Comparison of ENCODE assay signal across 8 cellular contexts in genomic region chr17:7404737-7405412, GRCh38. TPM values are rescaled to one million over a fixed set of nuclear protein-coding genes. Genes with fewer than 3 reads are reported as not detected.
DNase-seq lines count a peak whose midpoint lies in the region; ATAC-seq, FAIRE-seq and TF ChIP-seq lines count a peak whose summit lies in the region.

No MANE protein-coding gene starts in this region.

- H4K20me1 ChIP-seq in DOHH2 (ENCODE audit: control insufficient read depth, insufficient read depth, low read depth, low read length): no peaks in the 10 kb centered on the region

- H3K27me3 ChIP-seq in DOHH2 (ENCODE audit: control insufficient read depth, low read length): no peaks in the 10 kb centered on the region
- no peaks in the 10 kb centered on the region for H3K27me3 ChIP-seq in SJCRH30

- TF ChIP-seq CTCF in DOHH2 (IDR thresholded peaks at IDR 0.05; ENCODE audit: low read depth, low read length, poor library complexity, severe bottlenecking): no peak
- TF ChIP-seq CTCF in MCF 10A (IDR thresholded peaks at IDR 0.05; ENCODE audit: unreplicated experiment): no peak
- TF ChIP-seq CTCF in kidney (IDR thresholded peaks at IDR 0.05; ENCODE audit: borderline replicate concordance, extremely low read depth, insufficient read depth): no peak

- H3K9ac ChIP-seq in kidney (ENCODE audit: low read length in 2 of 2): peak overlapping the region; percentile 48 to 55

- no peak for FAIRE-seq in kidney (lab: Jason Lieb, UNC)

- intact Hi-C loops in MCF 10A (cut with micrococcal nuclease) (loop anchor here (1.0 to 2.0 kb wide), 2 partner anchors 30 to 48 kb away; partner anchors contain the start of gene TMEM102), kidney (cut with DNase I) (no loop called here)

- H3K4me2 ChIP-seq in DOHH2 (ENCODE audit: low read length): peak overlapping the region; percentile 89

- H3K4me3 ChIP-seq in DOHH2 (ENCODE audit: low read length) (peak overlapping the region; percentile 73), SJCRH30 (peak overlapping the region; percentile 68), kidney (ENCODE audit: low read length in 2 of 2) (peak overlapping the region; percentile 29 to 72)

- ATAC-seq in HG02588 (IDR thresholded peaks at IDR 0.05; ENCODE audit: unreplicated experiment) (peak; percentile 13), HG03520 (IDR thresholded peaks at IDR 0.05; ENCODE audit: unreplicated experiment) (no peak), HG03469 (IDR thresholded peaks at IDR 0.05; ENCODE audit: unreplicated experiment) (no peak)

- peaks cover 16% of the 10 kb centered on the region for H3K4me1 Mint-ChIP-seq in MCF 10A (ENCODE audit: insufficient read depth, unreplicated experiment)

- peak overlapping the region; percentile 86 for H3K27ac Mint-ChIP-seq in MCF 10A (ENCODE audit: low read depth, unreplicated experiment)

- H3K79me2 ChIP-seq in DOHH2 (ENCODE audit: control insufficient read depth, low read length): peaks cover 9% of the 10 kb centered on the region

- H3K27ac ChIP-seq in DOHH2 (ENCODE audit: low read depth, low read length) (no peak overlapping the region), SJCRH30 (peak overlapping the region; percentile 11; the same call in 1 of the 2 replicates), kidney (ENCODE audit: low read depth in 2 of 2, low read length in 2 of 2) (peak overlapping the region; percentile 42 to 51)

- no peaks in the 10 kb centered on the region for H3K9me2 ChIP-seq in DOHH2 (replicated peaks; ENCODE audit: control insufficient read depth, low read length)

- peaks cover 7% of the 10 kb centered on the region for H3K36me3 Mint-ChIP-seq in MCF 10A (ENCODE audit: insufficient read depth, unreplicated experiment)

- H3K27me3 Mint-ChIP-seq in MCF 10A (ENCODE audit: insufficient read depth, unreplicated experiment): no peaks in the 10 kb centered on the region

- H3F3A ChIP-seq in DOHH2 (ENCODE audit: control insufficient read depth, insufficient read depth): 0 out of 2 replicates have a peak, but pooled peaks cover 2% of the 10 kb centered on the region

- peaks cover 11% of the 10 kb centered on the region for H3K4me1 ChIP-seq in DOHH2 (ENCODE audit: control insufficient read depth, low read length)
- H3K4me1 ChIP-seq in SJCRH30: no peaks in the 10 kb centered on the region
- peaks cover 6% of the 10 kb centered on the region in 2 donors for H3K4me1 ChIP-seq in kidney (ENCODE audit: control insufficient read depth in 1 of 2, insufficient read depth in 1 of 2, low read depth in 1 of 2, low read length in 2 of 2)

- no TSS peak for BruUV-seq in MCF 10A (replicated peaks; lab: Mats Ljungman, UMichigan)

- H3K9me3 Mint-ChIP-seq in MCF 10A (ENCODE audit: unreplicated experiment): no peaks in the 10 kb centered on the region

- POLR2A ChIA-PET in MCF 10A (lab: Yijun Ruan, JAX): interaction anchor here (0.6 to 2.7 kb wide), 33 partner anchors 10 to 618 kb away, joined by 3 to 48 read pairs (median 4); partner anchors contain the start of genes DVL2, GABARAP, KCTD11 and MPDU1

- no peaks in the 10 kb centered on the region for H3K9me3 ChIP-seq in DOHH2 (ENCODE audit: control insufficient read depth, insufficient read depth, low read length)
- H3K9me3 ChIP-seq in SJCRH30 (replicated peaks): no peaks in the 10 kb centered on the region
- H3K9me3 ChIP-seq in kidney (ENCODE audit: control insufficient read depth in 1 of 2, low read length in 2 of 2): no peaks in the 10 kb centered on the region

- CTCF ChIA-PET in MCF 10A (lab: Yijun Ruan, JAX): interaction anchor here (0.6 to 1.5 kb wide), 6 partner anchors 10 to 138 kb away, joined by 3 read pairs; no protein-coding TSS in a partner anchor

- DNase-seq in SJCRH30: peak in 1 of 2 experiments; percentile 42
- DNase-seq in MCF 10A (ENCODE audit: unreplicated experiment): no peak
- peak; percentile 94 for DNase-seq in kidney
- DNase-seq in stimulated activated CD8-positive, alpha-beta memory T cell treated with anti-CD3 and anti-CD28 coated beads, Interleukin-12 subunit alpha, Interleukin-12 subunit beta, amount 100 ng/mL, for 4 hours (ENCODE audit: low read depth): peak; percentile 61

- H3K36me3 ChIP-seq in DOHH2 (ENCODE audit: control insufficient read depth, low read length) (peaks cover 4% of the 10 kb centered on the region; the same call in 1 of the 2 replicates), SJCRH30 (no peaks in the 10 kb centered on the region), kidney (ENCODE audit: control insufficient read depth in 1 of 2, insufficient read depth in 2 of 2, low read length in 2 of 2) (no peaks in the 10 kb centered on the region)

- H3K4me3 Mint-ChIP-seq in MCF 10A (ENCODE audit: unreplicated experiment): peak overlapping the region; percentile 78

RNA-seq across cellular contexts. Expression of gene TMEM256, which starts 1.0 kb away (rescaled TPM):
- total RNA-seq in SJCRH30 (2014; rRNA removed; shearing (Covaris generic)): 62.4 and 71.8 TPM in 2 replicates
- 35.2 and 42.9 TPM in 2 replicates for total RNA-seq in MCF 10A (2022)
- 55.8 TPM for total RNA-seq in kidney
- 389 TPM for polyA plus RNA-seq in kidney (ENCODE audit: insufficient read depth, low read depth, low replicate concordance)

RNA-seq across cellular contexts. Expression of gene NLGN2, which starts 2.8 kb away (rescaled TPM):
- total RNA-seq in SJCRH30 (2014; rRNA removed; shearing (Covaris generic)): 5.0 and 6.8 TPM in 2 replicates
- total RNA-seq in MCF 10A (2022) (6.7 and 9.0 TPM in 2 replicates), kidney (23.4 TPM)
- polyA plus RNA-seq in kidney (ENCODE audit: insufficient read depth, low read depth, low replicate concordance): 7.3 TPM

RNA-seq across cellular contexts. Expression of gene PLSCR3, which starts 10.6 kb away (rescaled TPM):
- 5.9 and 6.7 TPM in 2 replicates for total RNA-seq in SJCRH30 (2014; rRNA removed; shearing (Covaris generic))
- total RNA-seq in MCF 10A (2022): 53.8 and 59.0 TPM in 2 replicates
- 35.0 TPM for total RNA-seq in kidney
- 26.4 TPM for polyA plus RNA-seq in kidney (ENCODE audit: insufficient read depth, low read depth, low replicate concordance)

RNA-seq across cellular contexts. Expression of gene SPEM1, which starts 15.2 kb away (rescaled TPM):
- total RNA-seq in SJCRH30 (2014; rRNA removed; shearing (Covaris generic)): not detected in 2 replicates
- total RNA-seq in MCF 10A (2022) (not detected in 2 replicates), kidney (not detected)
- polyA plus RNA-seq in kidney (ENCODE audit: insufficient read depth, low read depth, low replicate concordance): not detected

RNA-seq across cellular contexts. Expression of gene SPEM2, which starts 20.5 kb away (rescaled TPM):
- total RNA-seq in SJCRH30 (2014; rRNA removed; shearing (Covaris generic)): not detected in 2 replicates
- total RNA-seq in MCF 10A (2022): not detected in 2 replicates
- total RNA-seq in kidney: not detected
- polyA plus RNA-seq in kidney (ENCODE audit: insufficient read depth, low read depth, low replicate concordance): not detected
